12 cellular contexts compared by ENCODE assay signal in genomic region chr11:12430912-12431311, GRCh38. TPM values are rescaled to one million over a fixed set of nuclear protein-coding genes. Genes with fewer than 3 reads are reported as not detected.
A peak's percentile ranks its signal among the peaks of the same experiment; 100 is the strongest.
DNase-seq lines count a peak whose midpoint lies in the region; ATAC-seq, FAIRE-seq and TF ChIP-seq lines count a peak whose summit lies in the region.
"Had no signal": no experiment of that assay in that cellular context is flagged by ENCODE, and none has a peak within 500 bp of the region (broad histone marks: within the 10 kb centered on the region; RNA-seq: fewer than 3 reads in every experiment).

No MANE protein-coding gene starts in this region.

- H3K36me3 ChIP-seq in bronchial epithelial cell (ENCODE audit: control insufficient read depth, insufficient read depth, low read length) (no peaks in the 10 kb centered on the region), small intestine (ENCODE audit: control insufficient read depth in 2 of 2, insufficient read depth in 2 of 2, low read length in 2 of 2) (no peaks in the 10 kb centered on the region)

- ATAC-seq in HG02610 (IDR thresholded peaks at IDR 0.05; ENCODE audit: unreplicated experiment) = no peak

- FAIRE-seq in bronchial epithelial cell (lab: Jason Lieb, UNC) = peak; percentile 79
- FAIRE-seq in small intestine (lab: Jason Lieb, UNC) = no peak

- no peaks in the 10 kb centered on the region for H3K9me3 Mint-ChIP-seq in HFFc6
- H3K9me3 Mint-ChIP-seq: stimulated activated naive B cell treated with anti-CD40 and anti-IgM and Interleukin-4, amounts not matched to agents 10 μg/mL and 1 μg/mL and 100 μg/mL, for 72 hours had no signal

- H3K4me1 ChIP-seq in small intestine (ENCODE audit: control insufficient read depth in 2 of 2, insufficient read depth in 1 of 2, low read depth in 1 of 2, low read length in 1 of 2) = peaks cover 2 to 8% of the 10 kb centered on the region in 2 donors

- H3K4me3 ChIP-seq in bronchial epithelial cell (ENCODE audit: low read depth, low read length) (no peak overlapping the region), small intestine (ENCODE audit: low read depth in 1 of 2, low read length in 2 of 2) (no peak overlapping the region)

- peak overlapping the region; percentile 8 for H3K27ac ChIP-seq in layer of hippocampus (ENCODE audit: low read depth, low read length)
- peak overlapping the region in 1 of 2 donors; percentile 10 for H3K27ac ChIP-seq in small intestine (ENCODE audit: low read depth in 1 of 2, low read length in 1 of 2)

- H3K27ac Mint-ChIP-seq in HFFc6 = peak overlapping the region; percentile 61
- H3K27ac Mint-ChIP-seq: stimulated activated naive B cell treated with anti-CD40 and anti-IgM and Interleukin-4, amounts not matched to agents 10 μg/mL and 1 μg/mL and 100 μg/mL, for 72 hours had no signal

- H3K27me3 ChIP-seq in bronchial epithelial cell (ENCODE audit: control insufficient read depth, insufficient read depth, low read length) (no peaks in the 10 kb centered on the region), layer of hippocampus (ENCODE audit: control insufficient read depth, insufficient read depth, low read length) (no peaks in the 10 kb centered on the region), small intestine (ENCODE audit: control insufficient read depth in 2 of 2, insufficient read depth in 2 of 2, low read length in 2 of 2) (no peaks in the 10 kb centered on the region)

- DNase-seq in HFFc6 (peak; percentile 50), bronchial epithelial cell (ENCODE audit: low read depth) (peak; percentile 92), small intestine (peak; percentile 26), inferior parietal cortex (ENCODE audit: extremely low spot score) (no peak), NCI-H2227 (lab: John Stamatoyannopoulos, UW; ENCODE audit: unreplicated experiment) (no peak), GM20000 (ENCODE audit: low spot score) (no peak)
- DNase-seq: activated naive CD4-positive, alpha-beta T cell treated with anti-CD3 and anti-CD28 coated beads, Interleukin-2, amount 50 U/mL, for 16 hours; GF-D8; NCI-H1105 treated with DMSO at 0.1 percent for 48 hours; stimulated activated naive B cell treated with anti-CD40 and anti-IgM and Interleukin-4, amounts not matched to agents 10 μg/mL and 1 μg/mL and 100 μg/mL, for 72 hours had no signal

- H3K9me3 ChIP-seq in small intestine (ENCODE audit: control insufficient read depth, low read depth) = no peaks in the 10 kb centered on the region

- H3K27me3 Mint-ChIP-seq in HFFc6 (ENCODE audit: insufficient read depth) = peaks cover 3% of the 10 kb centered on the region; the same call in 1 of the 2 replicates

- no peak for TF ChIP-seq CTCF in HFFc6 (IDR thresholded peaks at IDR 0.05)
- TF ChIP-seq CTCF in bronchial epithelial cell (IDR thresholded peaks at IDR 0.05; ENCODE audit: insufficient read depth, low read length, severe bottlenecking) = no peak
- no peak for TF ChIP-seq CTCF in GM20000 (IDR thresholded peaks at IDR 0.05; ENCODE audit: extremely low read depth, missing control alignments)

- peak overlapping the region; percentile 75 for H3K4me3 Mint-ChIP-seq in HFFc6
- H3K4me3 Mint-ChIP-seq: stimulated activated naive B cell treated with anti-CD40 and anti-IgM and Interleukin-4, amounts not matched to agents 10 μg/mL and 1 μg/mL and 100 μg/mL, for 72 hours had no signal

- peaks cover 14% of the 10 kb centered on the region; the same call in 1 of the 2 replicates for H3K36me3 Mint-ChIP-seq in HFFc6 (ENCODE audit: low read depth)
- H3K36me3 Mint-ChIP-seq: stimulated activated naive B cell treated with anti-CD40 and anti-IgM and Interleukin-4, amounts not matched to agents 10 μg/mL and 1 μg/mL and 100 μg/mL, for 72 hours had no signal

- 54 to 71% (median 61%) methylated on average over 4 of the region's 4 CpGs for WGBS in small intestine, 3 donors

- peaks cover 62% of the 10 kb centered on the region for H3K4me1 Mint-ChIP-seq in HFFc6 (ENCODE audit: low read depth)
- H3K4me1 Mint-ChIP-seq: stimulated activated naive B cell treated with anti-CD40 and anti-IgM and Interleukin-4, amounts not matched to agents 10 μg/mL and 1 μg/mL and 100 μg/mL, for 72 hours had no signal

RNA-seq across cellular contexts. Expression of gene PARVA, which starts 53.5 kb away (rescaled TPM):
- 100 to 1,000 TPM; 150 to 237 (median 184) TPM for total RNA-seq in HFFc6 (2021; fragmentation: NEBNext Ultra II Directional; extraction: Animal tissue kit (Norgen Biotek cat#: 25700))
- total RNA-seq in bronchial epithelial cell = 7.6 and 9.3 TPM in 2 replicates
- polyA plus RNA-seq in small intestine = 10 to 100 TPM in 1 of 3 donors, 1 to 10 TPM in 2; 6.5 to 22.1 (median 8.1) TPM

Comparison
In these comparisons a context has a peak if more than half of its experiments do, and no peak if none do; other contexts are left out.
1. DNase-seq: peak in HFFc6 (single experiment), bronchial epithelial cell (single experiment) and small intestine (single experiment); none in inferior parietal cortex (single experiment), NCI-H2227 (single experiment) and GM20000 (single experiment).
2. RNA of gene PARVA, which starts 53.5 kb away (total RNA-seq): 150 to 237 TPM in HFFc6; 7.6 to 9.3 TPM in bronchial epithelial cell; every median in the first group is over 10 times any median in the second.